3 cellular contexts compared by ENCODE assay signal in genomic region chr10:119671381-119671780, GRCh38.
TF ChIP-seq lines count a peak whose summit lies in the region.

No MANE protein-coding gene starts in this region.

TF ChIP-seq in SK-N-SH, 30 proteins besides CTCF, POLR2A, EP300 and RAD21 (continued from another document and continues in another):
- TF ChIP-seq RXRA (IDR thresholded peaks at IDR 0.05; ENCODE audit: borderline replicate concordance, low read depth) (no peak), ZBTB33 (IDR thresholded peaks at IDR 0.05; ENCODE audit: borderline replicate concordance, low read depth) (no peak), POLR2AphosphoS5 (IDR thresholded peaks at IDR 0.05; ENCODE audit: low read depth, low read length) (no peak), REST (IDR thresholded peaks at IDR 0.05; ENCODE audit: low read depth, low read length) (no peak), CHD2 (IDR thresholded peaks at IDR 0.05; ENCODE audit: low read length, partially characterized antibody) (no peak), ELF1 (IDR thresholded peaks at IDR 0.05) (no peak), GABPA (IDR thresholded peaks at IDR 0.05; ENCODE audit: low read depth) (no peak), NFIC (IDR thresholded peaks at IDR 0.05; ENCODE audit: borderline replicate concordance) (no peak), FOSL2 (IDR thresholded peaks at IDR 0.05; ENCODE audit: borderline replicate concordance, low read depth) (no peak), SMC3 (IDR thresholded peaks at IDR 0.05; ENCODE audit: low read depth, low read length) (no peak), TEAD4 (IDR thresholded peaks at IDR 0.05; ENCODE audit: borderline replicate concordance, insufficient read depth) (no peak), NRF1 (IDR thresholded peaks at IDR 0.05; ENCODE audit: low read depth, low read length) (no peak), YY1 (IDR thresholded peaks at IDR 0.05; ENCODE audit: low read depth) (no peak)
- TF ChIP-seq, protein P1, sequence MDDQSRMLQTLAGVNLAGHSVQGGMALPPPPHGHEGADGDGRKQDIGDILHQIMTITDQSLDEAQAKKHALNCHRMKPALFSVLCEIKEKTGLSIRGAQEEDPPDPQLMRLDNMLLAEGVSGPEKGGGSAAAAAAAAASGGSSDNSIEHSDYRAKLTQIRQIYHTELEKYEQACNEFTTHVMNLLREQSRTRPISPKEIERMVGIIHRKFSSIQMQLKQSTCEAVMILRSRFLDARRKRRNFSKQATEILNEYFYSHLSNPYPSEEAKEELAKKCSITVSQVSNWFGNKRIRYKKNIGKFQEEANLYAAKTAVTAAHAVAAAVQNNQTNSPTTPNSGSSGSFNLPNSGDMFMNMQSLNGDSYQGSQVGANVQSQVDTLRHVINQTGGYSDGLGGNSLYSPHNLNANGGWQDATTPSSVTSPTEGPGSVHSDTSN (IDR thresholded peaks at IDR 0.05) = no peak

TF ChIP-seq in SK-N-SH treated with all-trans-retinoic acid at 6 μM for 48 hours, 23 proteins besides CTCF, POLR2A, EP300 and RAD21 (continued from another document):
- TF ChIP-seq CREB5 (CRISPR knock-in tag; IDR thresholded peaks at IDR 0.05; ENCODE audit: low read depth) (no peak), ZC3H10 (CRISPR knock-in tag; IDR thresholded peaks at IDR 0.05) (no peak), ZFP3 (CRISPR knock-in tag; IDR thresholded peaks at IDR 0.05) (no peak), ZNF70 (CRISPR knock-in tag; IDR thresholded peaks at IDR 0.05) (no peak), BACH2 (CRISPR knock-in tag; IDR thresholded peaks at IDR 0.05; ENCODE audit: borderline replicate concordance) (no peak), ESRRG (CRISPR knock-in tag; IDR thresholded peaks at IDR 0.05) (no peak), ISL1 (CRISPR knock-in tag; IDR thresholded peaks at IDR 0.05) (no peak)

TF ChIP-seq in A549, 52 proteins besides CTCF, POLR2A, EP300 and RAD21 (continued from another document):
- TF ChIP-seq FOSB (CRISPR knock-in tag; IDR thresholded peaks at IDR 0.05) (no peak), HEYL (CRISPR knock-in tag; IDR thresholded peaks at IDR 0.05) (no peak), EHF (CRISPR knock-in tag; IDR thresholded peaks at IDR 0.05) (no peak), HDAC2 (IDR thresholded peaks at IDR 0.05) (no peak), MAZ (IDR thresholded peaks at IDR 0.05; ENCODE audit: borderline replicate concordance, low read depth, low read length) (no peak), KDM5A (IDR thresholded peaks at IDR 0.05) (no peak), FOXS1 (CRISPR knock-in tag; IDR thresholded peaks at IDR 0.05) (no peak), HOXB13 (CRISPR knock-in tag; IDR thresholded peaks at IDR 0.05; ENCODE audit: low read depth) (no peak), GATA3 (IDR thresholded peaks at IDR 0.05; ENCODE audit: borderline replicate concordance) (no peak), BHLHE40 (IDR thresholded peaks at IDR 0.05; ENCODE audit: low read depth, low read length) (no peak), CHD4 (IDR thresholded peaks at IDR 0.05; ENCODE audit: borderline replicate concordance) (no peak), EHMT2 (IDR thresholded peaks at IDR 0.05; ENCODE audit: low read depth) (no peak), RARB (CRISPR knock-in tag; IDR thresholded peaks at IDR 0.05) (no peak), ZFP36 (IDR thresholded peaks at IDR 0.05; ENCODE audit: borderline replicate concordance, partially characterized antibody) (no peak)
- TF ChIP-seq, protein P2, sequence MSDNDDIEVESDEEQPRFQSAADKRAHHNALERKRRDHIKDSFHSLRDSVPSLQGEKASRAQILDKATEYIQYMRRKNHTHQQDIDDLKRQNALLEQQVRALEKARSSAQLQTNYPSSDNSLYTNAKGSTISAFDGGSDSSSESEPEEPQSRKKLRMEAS (IDR thresholded peaks at IDR 0.05) = no peak
